Comparison of ENCODE assay signal across 8 cellular contexts in the genomic region with DNA sequence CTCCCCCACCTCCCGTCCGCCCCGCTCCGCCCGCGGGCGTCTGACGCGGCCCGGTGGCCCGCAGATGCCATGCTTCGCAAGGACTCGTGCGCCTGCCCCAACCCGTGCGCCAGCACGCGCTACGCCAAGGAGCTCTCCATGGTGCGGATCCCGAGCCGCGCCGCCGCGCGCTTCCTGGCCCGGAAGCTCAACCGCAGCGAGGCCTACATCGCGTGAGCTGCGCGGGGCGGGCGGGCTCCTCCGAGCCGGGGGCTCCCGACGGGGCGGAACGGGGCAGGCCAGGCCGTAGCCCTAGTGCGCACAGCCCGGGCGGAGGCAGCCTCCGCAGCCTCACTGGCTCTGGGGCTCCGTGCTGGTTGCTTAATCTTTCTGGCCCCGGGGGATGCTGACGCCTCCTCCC. TPM values are rescaled to one million over a fixed set of nuclear protein-coding genes. Genes with fewer than 3 reads are reported as not detected.
DNase-seq lines count a peak whose midpoint lies in the region; ATAC-seq, FAIRE-seq and TF ChIP-seq lines count a peak whose summit lies in the region.

No MANE protein-coding gene starts in this region.

- H3K79me1 ChIP-seq in neuronal stem cell (ENCODE audit: low read depth, low read length) = peaks cover 1% of the 10 kb centered on the region

- no peak for FAIRE-seq in D721Med (lab: Jason Lieb, UNC)

- WGBS in esophagus muscularis mucosa = 2% methylated on average over 9 of the region's 50 CpGs
- WGBS in neuronal stem cell (ENCODE audit: extremely low coverage in 2 of 2, insufficient read length in 2 of 2, insufficient replicate concordance in 1 of 2), 2 donors = no CpG with 5 or more reads among the region's 50 CpGs

- peaks cover 9 to 32% (median 22%) of the 10 kb centered on the region in 4 donors for H3K4me1 ChIP-seq in esophagus muscularis mucosa
- peaks cover 0 to 2% of the 10 kb centered on the region in 2 donors for H3K4me1 ChIP-seq in neuronal stem cell (ENCODE audit: control insufficient read depth in 2 of 2, insufficient read depth in 1 of 2, low read depth in 1 of 2, low read length in 2 of 2)

- H3K9me3 ChIP-seq in esophagus muscularis mucosa (no peaks in the 10 kb centered on the region), neuronal stem cell (replicated peaks in 1 of 2; ENCODE audit: control insufficient read depth in 2 of 2, insufficient read depth in 1 of 2, low read depth in 1 of 2, low read length in 2 of 2) (peaks cover 0 to 2% of the 10 kb centered on the region in 2 donors)

- peak overlapping the region; percentile 73 for H3K23ac ChIP-seq in neuronal stem cell (ENCODE audit: low read depth, low read length, poor library complexity)

- H4K91ac ChIP-seq in neuronal stem cell (ENCODE audit: low read depth, low read length, poor library complexity) = no peak overlapping the region

- H2BK15ac ChIP-seq in neuronal stem cell (ENCODE audit: low read length) = no peak overlapping the region

- H3K18ac ChIP-seq in neuronal stem cell (ENCODE audit: low read length) = peak overlapping the region; percentile 57

- H3K36me3 ChIP-seq in esophagus muscularis mucosa (peaks cover 0 to 16% (median 8%) of the 10 kb centered on the region in 4 donors), neuronal stem cell (replicated peaks in 1 of 2; ENCODE audit: control insufficient read depth in 2 of 2, insufficient read depth in 2 of 2, low read length in 2 of 2) (peaks cover 6 to 7% of the 10 kb centered on the region in 2 donors)

- H3K27me3 ChIP-seq in esophagus muscularis mucosa (peaks cover 0 to 15% (median 0%) of the 10 kb centered on the region in 4 donors), neuronal stem cell (ENCODE audit: control insufficient read depth in 3 of 3, insufficient read depth in 3 of 3, low read depth in 1 of 3, low read length in 3 of 3) (peaks cover 0 to 32% (median 6%) of the 10 kb centered on the region in 3 experiments)

- H3K9ac ChIP-seq in neuronal stem cell (ENCODE audit: low read depth, low read length, poor library complexity) = no peak overlapping the region

- H4K8ac ChIP-seq in neuronal stem cell (ENCODE audit: low read depth, low read length) = no peak overlapping the region

- H3K14ac ChIP-seq in neuronal stem cell (ENCODE audit: low read length) = no peak overlapping the region

- H3K4me3 ChIP-seq in esophagus muscularis mucosa (peak overlapping the region in 3 of 4 donors; percentile 13 to 35 (median 20)), neuronal stem cell (ENCODE audit: low read length in 2 of 2) (no peak overlapping the region)

- H3K4ac ChIP-seq in neuronal stem cell (ENCODE audit: low read length) = no peak overlapping the region

- TF ChIP-seq EP300 in Ishikawa (IDR thresholded peaks at IDR 0.05; ENCODE audit: borderline replicate concordance) (no peak), esophagus muscularis mucosa (IDR thresholded peaks at IDR 0.05) (no peak)

- DNase-seq in activated T-cell treated with anti-CD3 and anti-CD28 coated beads for 1 hour (ENCODE audit: low read depth) (peak; percentile 29), esophagus muscularis mucosa (ENCODE audit: extremely low spot score) (no peak), neuronal stem cell (ENCODE audit: low spot score) (peak; percentile 78), D721Med (ENCODE audit: insufficient read length, low spot score) (no peak), NCI-H524 treated with DMSO at 0.1 percent for 48 hours (lab: John Stamatoyannopoulos, UW) (no peak), SK-N-DZ (ENCODE audit: low spot score) (no peak)

- H2BK120ac ChIP-seq in neuronal stem cell (ENCODE audit: low read depth, low read length) = no peak overlapping the region

- intact Hi-C loops in esophagus muscularis mucosa (cut with DNase I) = no loop called here

- H2BK5ac ChIP-seq in neuronal stem cell (ENCODE audit: low read length) = no peak overlapping the region

- no peak overlapping the region for H2BK12ac ChIP-seq in neuronal stem cell (ENCODE audit: low read length)

- H3K27ac ChIP-seq in esophagus muscularis mucosa (replicated peaks in 1 of 4) = no peak overlapping the region
- H3K27ac ChIP-seq in neuronal stem cell (replicated peaks; ENCODE audit: low read length) = no peak overlapping the region

- TF ChIP-seq CTCF in esophagus muscularis mucosa (IDR thresholded peaks at IDR 0.05) (no peak), D721Med (IDR thresholded peaks at IDR 0.05; ENCODE audit: insufficient read depth, missing control alignments) (no peak)

- H3K4me2 ChIP-seq in neuronal stem cell (ENCODE audit: insufficient read depth, low read length, poor library complexity, severe bottlenecking) = peak overlapping the region; percentile 40

- ATAC-seq in HG03097 (IDR thresholded peaks at IDR 0.05; ENCODE audit: low FRiP score, unreplicated experiment) = no peak

- H2AFZ ChIP-seq in neuronal stem cell (ENCODE audit: low read length) = no peak overlapping the region

- TF ChIP-seq POLR2A in esophagus muscularis mucosa (IDR thresholded peaks at IDR 0.05; ENCODE audit: low read depth) = no peak

- H2AK5ac ChIP-seq in neuronal stem cell (ENCODE audit: low read depth, low read length) = no peak overlapping the region

- TF ChIP-seq RAD21 in Ishikawa (IDR thresholded peaks at IDR 0.05; ENCODE audit: low read depth) = no peak

TF ChIP-seq in Ishikawa, 13 proteins besides CTCF, POLR2A, EP300 and RAD21:
- TF ChIP-seq TCF12 (IDR thresholded peaks at IDR 0.05; ENCODE audit: low read depth) (peak; percentile 33; the same call in 1 of the 2 replicates), CREB1 (IDR thresholded peaks at IDR 0.05; ENCODE audit: low read depth) (no peak)
- TF ChIP-seq, protein P1, sequence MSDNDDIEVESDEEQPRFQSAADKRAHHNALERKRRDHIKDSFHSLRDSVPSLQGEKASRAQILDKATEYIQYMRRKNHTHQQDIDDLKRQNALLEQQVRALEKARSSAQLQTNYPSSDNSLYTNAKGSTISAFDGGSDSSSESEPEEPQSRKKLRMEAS (IDR thresholded peaks at IDR 0.05) = peak; percentile 98
- TF ChIP-seq, protein P2, sequence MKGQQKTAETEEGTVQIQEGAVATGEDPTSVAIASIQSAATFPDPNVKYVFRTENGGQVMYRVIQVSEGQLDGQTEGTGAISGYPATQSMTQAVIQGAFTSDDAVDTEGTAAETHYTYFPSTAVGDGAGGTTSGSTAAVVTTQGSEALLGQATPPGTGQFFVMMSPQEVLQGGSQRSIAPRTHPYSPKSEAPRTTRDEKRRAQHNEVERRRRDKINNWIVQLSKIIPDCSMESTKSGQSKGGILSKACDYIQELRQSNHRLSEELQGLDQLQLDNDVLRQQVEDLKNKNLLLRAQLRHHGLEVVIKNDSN (IDR thresholded peaks at IDR 0.05) = 0 out of 2 replicates have a peak, but pooled peaks have one; percentile 12
- TF ChIP-seq, protein P3, sequence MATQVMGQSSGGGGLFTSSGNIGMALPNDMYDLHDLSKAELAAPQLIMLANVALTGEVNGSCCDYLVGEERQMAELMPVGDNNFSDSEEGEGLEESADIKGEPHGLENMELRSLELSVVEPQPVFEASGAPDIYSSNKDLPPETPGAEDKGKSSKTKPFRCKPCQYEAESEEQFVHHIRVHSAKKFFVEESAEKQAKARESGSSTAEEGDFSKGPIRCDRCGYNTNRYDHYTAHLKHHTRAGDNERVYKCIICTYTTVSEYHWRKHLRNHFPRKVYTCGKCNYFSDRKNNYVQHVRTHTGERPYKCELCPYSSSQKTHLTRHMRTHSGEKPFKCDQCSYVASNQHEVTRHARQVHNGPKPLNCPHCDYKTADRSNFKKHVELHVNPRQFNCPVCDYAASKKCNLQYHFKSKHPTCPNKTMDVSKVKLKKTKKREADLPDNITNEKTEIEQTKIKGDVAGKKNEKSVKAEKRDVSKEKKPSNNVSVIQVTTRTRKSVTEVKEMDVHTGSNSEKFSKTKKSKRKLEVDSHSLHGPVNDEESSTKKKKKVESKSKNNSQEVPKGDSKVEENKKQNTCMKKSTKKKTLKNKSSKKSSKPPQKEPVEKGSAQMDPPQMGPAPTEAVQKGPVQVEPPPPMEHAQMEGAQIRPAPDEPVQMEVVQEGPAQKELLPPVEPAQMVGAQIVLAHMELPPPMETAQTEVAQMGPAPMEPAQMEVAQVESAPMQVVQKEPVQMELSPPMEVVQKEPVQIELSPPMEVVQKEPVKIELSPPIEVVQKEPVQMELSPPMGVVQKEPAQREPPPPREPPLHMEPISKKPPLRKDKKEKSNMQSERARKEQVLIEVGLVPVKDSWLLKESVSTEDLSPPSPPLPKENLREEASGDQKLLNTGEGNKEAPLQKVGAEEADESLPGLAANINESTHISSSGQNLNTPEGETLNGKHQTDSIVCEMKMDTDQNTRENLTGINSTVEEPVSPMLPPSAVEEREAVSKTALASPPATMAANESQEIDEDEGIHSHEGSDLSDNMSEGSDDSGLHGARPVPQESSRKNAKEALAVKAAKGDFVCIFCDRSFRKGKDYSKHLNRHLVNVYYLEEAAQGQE (IDR thresholded peaks at IDR 0.05; ENCODE audit: low read depth) = peak; percentile 95
TF ChIP-seq in Ishikawa: peak in this region for 4.

RNA-seq across cellular contexts. Expression of a gene that starts 2.8 kb away (rescaled TPM):
- 1 to 10 TPM; 1.3 to 2.9 (median 2.1) TPM for total RNA-seq in esophagus muscularis mucosa
- 5.1 TPM for polyA plus RNA-seq in neuronal stem cell (2013, experiment 1 of 2)
- polyA plus RNA-seq in neuronal stem cell (2013, experiment 2 of 2) = 4.6 TPM
- polyA plus RNA-seq in SK-N-DZ (2014; cell fraction: cytosol; rRNA removed) = 0.51 and 0.56 TPM in 2 replicates
- 3.7 and 9.3 TPM in 2 replicates for polyA plus RNA-seq in SK-N-DZ (2014; cell fraction: nucleus; rRNA removed)

RNA-seq across cellular contexts. Expression of a gene that starts 6.6 kb away (rescaled TPM):
- total RNA-seq in esophagus muscularis mucosa = 10 to 100 TPM in 2 of 4 donors, 1 to 10 TPM in 2; 5.3 to 10.4 (median 9.7) TPM
- polyA plus RNA-seq in neuronal stem cell (2013, experiment 1 of 2) = 14.1 TPM
- polyA plus RNA-seq in neuronal stem cell (2013, experiment 2 of 2) = 13.9 TPM
- 49.6 and 52.8 TPM in 2 replicates for polyA plus RNA-seq in SK-N-DZ (2014; cell fraction: cytosol; rRNA removed)
- 29.4 and 30.2 TPM in 2 replicates for polyA plus RNA-seq in SK-N-DZ (2014; cell fraction: nucleus; rRNA removed)

RNA-seq across cellular contexts. Expression of a gene that starts 8.3 kb away (rescaled TPM):
- 100 to 1,000 TPM in 3 of 4 donors, 10 to 100 TPM in 1; 96.8 to 165 (median 122) TPM for total RNA-seq in esophagus muscularis mucosa
- polyA plus RNA-seq in neuronal stem cell (2013, experiment 1 of 2) = 47.2 TPM
- polyA plus RNA-seq in neuronal stem cell (2013, experiment 2 of 2) = 44.5 TPM
- 69.8 and 71.2 TPM in 2 replicates for polyA plus RNA-seq in SK-N-DZ (2014; cell fraction: cytosol; rRNA removed)
- polyA plus RNA-seq in SK-N-DZ (2014; cell fraction: nucleus; rRNA removed) = 202 and 231 TPM in 2 replicates

RNA-seq across cellular contexts. Expression of a gene that starts 22.9 kb away (rescaled TPM):
- total RNA-seq in esophagus muscularis mucosa = 10 to 100 TPM; 13.1 to 25.3 (median 19.9) TPM
- polyA plus RNA-seq in neuronal stem cell (2013, experiment 1 of 2) = 8.6 TPM
- polyA plus RNA-seq in neuronal stem cell (2013, experiment 2 of 2) = 8.5 TPM
- 20.3 and 22.3 TPM in 2 replicates for polyA plus RNA-seq in SK-N-DZ (2014; cell fraction: cytosol; rRNA removed)
- polyA plus RNA-seq in SK-N-DZ (2014; cell fraction: nucleus; rRNA removed) = 35.5 and 48.0 TPM in 2 replicates

RNA-seq across cellular contexts. Expression of a gene that starts 26.8 kb away (rescaled TPM):
- total RNA-seq in esophagus muscularis mucosa = under 1 TPM in 1 of 4 donors, not detected in 3; 0.42 TPM
- polyA plus RNA-seq in neuronal stem cell (2013, experiment 1 of 2) = 6.3 TPM
- 5.0 TPM for polyA plus RNA-seq in neuronal stem cell (2013, experiment 2 of 2)
- 5.2 and 5.4 TPM in 2 replicates for polyA plus RNA-seq in SK-N-DZ (2014; cell fraction: cytosol; rRNA removed)
- polyA plus RNA-seq in SK-N-DZ (2014; cell fraction: nucleus; rRNA removed) = 7.5 and 9.9 TPM in 2 replicates

Comparison
In these comparisons a context has a peak if more than half of its experiments do, and no peak if none do; other contexts are left out.
1. DNase-seq: peak in activated T-cell treated with anti-CD3 and anti-CD28 coated beads for 1 hour (single experiment) and neuronal stem cell (single experiment); none in esophagus muscularis mucosa (single experiment), D721Med (single experiment), NCI-H524 treated with DMSO at 0.1 percent for 48 hours (single experiment) and SK-N-DZ (single experiment).
2. H3K4me3 ChIP-seq: peak in esophagus muscularis mucosa (3 of 4); none in neuronal stem cell (0 of 2).